ENCODE assay signal across 28 cellular contexts in the genomic region with DNA sequence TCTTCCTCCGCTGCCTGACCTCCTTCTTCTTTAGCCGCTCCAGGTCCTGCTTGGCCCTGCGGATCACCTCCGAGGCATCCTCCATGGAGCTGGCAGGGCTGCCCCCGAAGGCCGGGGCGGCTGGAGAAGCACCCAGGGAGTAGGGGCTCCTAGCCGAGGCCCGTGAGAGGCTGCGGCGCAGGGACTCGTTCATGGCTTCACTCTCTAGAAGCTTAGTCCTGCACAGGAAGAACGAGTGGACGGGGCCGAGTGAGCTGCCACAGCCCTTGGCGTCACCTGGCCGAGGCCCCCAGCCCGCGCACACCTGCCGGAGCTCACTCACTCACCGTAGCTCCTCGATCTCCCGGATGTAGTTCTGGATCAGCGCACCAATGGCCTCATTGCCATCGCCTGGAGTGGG.
"Had no signal": no experiment of that assay in that cellular context is flagged by ENCODE, and none has a peak within 500 bp of the region (broad histone marks: within the 10 kb centered on the region; RNA-seq: fewer than 3 reads in every experiment).

No MANE protein-coding gene starts in this region.

- H3K9me3 Mint-ChIP-seq: naive B cell; naive thymus-derived CD8-positive, alpha-beta T cell; natural killer cell treated with Interleukin-12 subunit alpha and Interleukin-12 subunit beta and Interleukin-15 and Interleukin-18, amount 100 ng/mL, for 72 hours; nephron progenitor cell; neural crest cell; stimulated activated memory B cell treated with anti-CD40 and anti-IgM and Interleukin-4, amounts not matched to agents 10 μg/mL and 1 μg/mL and 100 μg/mL, for 72 hours; type B pancreatic cell had no signal

- H3K27ac Mint-ChIP-seq: natural killer cell treated with Interleukin-12 subunit alpha and Interleukin-12 subunit beta and Interleukin-15 and Interleukin-18, amount 100 ng/mL, for 72 hours; nephron progenitor cell; progenitor cell of endocrine pancreas; stimulated activated memory B cell treated with anti-CD40 and anti-IgM and Interleukin-4, amounts not matched to agents 10 μg/mL and 1 μg/mL and 100 μg/mL, for 72 hours; type B pancreatic cell had no signal

- H3K9me3 ChIP-seq: ovary, psoas muscle, right lobe of liver, spleen, stomach, tibial artery, transverse colon, upper lobe of right lung, uterus had no signal

- H3K36me3 ChIP-seq: ovary, transverse colon, uterus had no signal

- H3K4me1 ChIP-seq: psoas muscle, right lobe of liver, spleen, stomach, tibial artery, upper lobe of right lung, uterus had no signal

- H3K27me3 ChIP-seq: ovary, right lobe of liver, spleen, stomach, tibial artery, transverse colon, upper lobe of right lung, uterus had no signal

- H3K4me3 ChIP-seq: ovary, psoas muscle, right lobe of liver, skin epidermis, smooth muscle cell, spleen, stomach, tibial artery, transverse colon, upper lobe of right lung, uterus had no signal

- H3K4me3 Mint-ChIP-seq: naive B cell; naive thymus-derived CD8-positive, alpha-beta T cell; natural killer cell treated with Interleukin-12 subunit alpha and Interleukin-12 subunit beta and Interleukin-15 and Interleukin-18, amount 100 ng/mL, for 72 hours; nephron progenitor cell; neural crest cell; stimulated activated memory B cell treated with anti-CD40 and anti-IgM and Interleukin-4, amounts not matched to agents 10 μg/mL and 1 μg/mL and 100 μg/mL, for 72 hours; type B pancreatic cell had no signal

- H3K27me3 Mint-ChIP-seq: naive B cell; naive thymus-derived CD8-positive, alpha-beta T cell; natural killer cell treated with Interleukin-12 subunit alpha and Interleukin-12 subunit beta and Interleukin-15 and Interleukin-18, amount 100 ng/mL, for 72 hours; progenitor cell of endocrine pancreas; stimulated activated memory B cell treated with anti-CD40 and anti-IgM and Interleukin-4, amounts not matched to agents 10 μg/mL and 1 μg/mL and 100 μg/mL, for 72 hours; type B pancreatic cell had no signal

- DNase-seq: naive B cell; naive thymus-derived CD8-positive, alpha-beta T cell; nephron progenitor cell; occipital lobe; ovary; psoas muscle; right lobe of liver; spleen; stimulated activated CD4-positive, alpha-beta T cell treated with anti-CD3 and anti-CD28 coated beads, Interleukin-12 subunit alpha, Interleukin-12 subunit beta, amount 100 ng/mL, for 4 hours; stimulated activated CD4-positive, alpha-beta T cell treated with anti-CD3 and anti-CD28 coated beads, Interleukin-1b, Interleukin-23, amount 100 ng/mL, for 48 hours; stimulated activated CD4-positive, alpha-beta T cell treated with anti-CD3 and anti-CD28 coated beads, Interleukin-4, amount 100 ng/mL, for 1 hour; stimulated activated CD4-positive, alpha-beta T cell treated with anti-CD3 and anti-CD28 coated beads, Interleukin-4, amount 100 ng/mL, for 4 hours; stimulated activated CD8-positive, alpha-beta memory T cell treated with anti-CD3 and anti-CD28 coated beads, Interleukin-4, amount 100 ng/mL, for 48 hours; stimulated activated naive CD4-positive, alpha-beta T cell treated with Interleukin-2 at 50 U/mL for 16 hours; stomach; tibial artery; transverse colon; upper lobe of right lung; uterus had no signal

- H3K27ac ChIP-seq: ovary, parathyroid adenoma, psoas muscle, right lobe of liver, skin epidermis, spleen, stomach, tibial artery, transverse colon, upper lobe of right lung, uterus had no signal

- H3K4me1 Mint-ChIP-seq: neural crest cell; stimulated activated memory B cell treated with anti-CD40 and anti-IgM and Interleukin-4, amounts not matched to agents 10 μg/mL and 1 μg/mL and 100 μg/mL, for 72 hours had no signal

- ATAC-seq: naive thymus-derived CD8-positive, alpha-beta T cell; natural killer cell treated with Interleukin-12 subunit alpha and Interleukin-12 subunit beta and Interleukin-15 and Interleukin-18, amount 100 ng/mL, for 72 hours; psoas muscle; right cardiac atrium; right lobe of liver; stimulated activated memory B cell treated with anti-CD40 and anti-IgM and Interleukin-4, amounts not matched to agents 10 μg/mL and 1 μg/mL and 100 μg/mL, for 72 hours; upper lobe of right lung had no signal
